ENCODE assay signal across 8 cellular contexts in genomic region chr5:131417240-131417869, GRCh38.
DNase-seq lines count a peak whose midpoint lies in the region; ATAC-seq and TF ChIP-seq lines count a peak whose summit lies in the region.

No MANE protein-coding gene starts in this region.

- H3K27me3 ChIP-seq in osteoblast (ENCODE audit: insufficient read depth, low read length) (no peaks in the 10 kb centered on the region), thoracic aorta (replicated peaks; ENCODE audit: insufficient read depth) (no peaks in the 10 kb centered on the region)

- no peak overlapping the region for H3K27ac ChIP-seq in osteoblast (ENCODE audit: low read depth, low read length)
- no peak overlapping the region for H3K27ac ChIP-seq in thoracic aorta

- TF ChIP-seq CTCF in foreskin fibroblast (IDR thresholded peaks at IDR 0.05; ENCODE audit: low read depth, low read length) (peak; percentile 71), osteoblast (IDR thresholded peaks at IDR 0.05; ENCODE audit: extremely low read depth, low read depth, low read length) (peak; percentile 87), thoracic aorta (IDR thresholded peaks at IDR 0.05) (peak; percentile 89)

- no peaks in the 10 kb centered on the region for H3K9me3 ChIP-seq in osteoblast (ENCODE audit: low read depth, low read length)
- H3K9me3 ChIP-seq in thoracic aorta: no peaks in the 10 kb centered on the region

- no peaks in the 10 kb centered on the region for H3K79me2 ChIP-seq in osteoblast (ENCODE audit: insufficient read depth, low read length)

- H4K20me1 ChIP-seq in osteoblast (ENCODE audit: insufficient read depth, low read length): no peaks in the 10 kb centered on the region

- H3K4me1 ChIP-seq in osteoblast (ENCODE audit: insufficient read depth, low read length) (no peaks in the 10 kb centered on the region), thoracic aorta (ENCODE audit: control insufficient read depth in 1 of 2, low read depth in 2 of 2) (no peaks in the 10 kb centered on the region)

- H3K4me3 ChIP-seq in foreskin fibroblast (ENCODE audit: low read depth in 1 of 2, low read length in 2 of 2) (no peak overlapping the region), osteoblast (ENCODE audit: insufficient read depth, low read length) (no peak overlapping the region), thoracic aorta (no peak overlapping the region)

- H3K36me3 ChIP-seq in osteoblast (ENCODE audit: insufficient read depth, low read length) (no peaks in the 10 kb centered on the region), thoracic aorta (peaks cover 6% of the 10 kb centered on the region)

- no peak overlapping the region for H3K4me2 ChIP-seq in osteoblast (ENCODE audit: insufficient read depth, low read length)

- H2AFZ ChIP-seq in osteoblast (ENCODE audit: low read length): no peak overlapping the region

- DNase-seq in DMS114 treated with DMSO at 0.1 percent for 48 hours (lab: John Stamatoyannopoulos, UW; ENCODE audit: unreplicated experiment) (peak; percentile 74), Kasumi-1 (lab: John Stamatoyannopoulos, UW) (peak; percentile 79), SHP77 (lab: John Stamatoyannopoulos, UW) (peak; percentile 42 to 55), foreskin fibroblast (peak; percentile 28 to 81), osteoblast (ENCODE audit: insufficient read length, low spot score, missing footprints) (no peak), thoracic aorta (ENCODE audit: low spot score) (no peak)
- DNase-seq in activated T-helper 9 cell treated with anti-CD3 and anti-CD28 coated beads, Interleukin-2, amount 50 U/mL, for 16 hours (ENCODE audit: low read depth): peak; percentile 78

- peak; percentile 34 for ATAC-seq in GM21529 (IDR thresholded peaks at IDR 0.05; ENCODE audit: unreplicated experiment)
- ATAC-seq in thoracic aorta (ENCODE audit: insufficient number of reproducible peaks, low FRiP score, low read depth): no peak

Comparison
In these comparisons a context has a peak if more than half of its experiments do, and no peak if none do; other contexts are left out.
1. DNase-seq: peak in DMS114 treated with DMSO at 0.1 percent for 48 hours (single experiment), Kasumi-1 (2 of 2), SHP77 (2 of 2), activated T-helper 9 cell treated with anti-CD3 and anti-CD28 coated beads, Interleukin-2, amount 50 U/mL, for 16 hours (single experiment) and foreskin fibroblast (2 of 2); none in osteoblast (single experiment) and thoracic aorta (single experiment).
2. Peak in every context shown above with its lines, with median percentiles within 50 percentile points of each other: CTCF ChIP-seq.